ENCODE assay signal across 16 cellular contexts in the genomic region with DNA sequence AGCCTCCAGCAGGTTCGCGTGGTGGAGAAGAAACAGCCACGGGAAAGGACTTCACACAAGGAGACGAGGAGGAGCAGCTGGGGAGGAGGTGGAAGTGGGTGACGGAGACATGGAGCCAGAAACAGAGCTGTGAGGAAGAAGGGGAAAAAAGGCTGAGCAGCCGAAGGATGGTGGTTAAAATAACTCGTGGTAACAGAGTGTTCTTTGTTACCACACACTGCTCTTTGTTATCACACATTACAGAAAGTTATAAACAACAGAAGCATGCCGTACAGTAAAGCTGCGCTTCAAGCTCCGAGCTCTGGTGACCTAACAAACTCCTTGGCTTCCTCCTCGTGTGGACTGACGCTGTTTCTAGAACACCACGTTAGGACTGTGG.
DNase-seq lines count a peak whose midpoint lies in the region; FAIRE-seq and TF ChIP-seq lines count a peak whose summit lies in the region.
"Had no signal": no experiment of that assay in that cellular context is flagged by ENCODE, and none has a peak within 500 bp of the region (broad histone marks: within the 10 kb centered on the region; RNA-seq: fewer than 3 reads in every experiment).

No MANE protein-coding gene starts in this region.

- H3K56ac ChIP-seq in mesendoderm (ENCODE audit: low read length), result no peak overlapping the region

- no peak overlapping the region for H2BK5ac ChIP-seq in mesendoderm (ENCODE audit: low read length)

- no peak overlapping the region for H2AFZ ChIP-seq in neural progenitor cell (replicated peaks)

- H3K4me1 ChIP-seq in left ventricle myocardium inferior, result peaks cover 35% of the 10 kb centered on the region
- peaks cover 20% of the 10 kb centered on the region for H3K4me1 ChIP-seq in neural progenitor cell
- H3K4me1 ChIP-seq in mesendoderm (ENCODE audit: control insufficient read depth, low read depth, low read length), result no peaks in the 10 kb centered on the region

- H3K79me2 ChIP-seq in neural progenitor cell (ENCODE audit: low read depth), result no peaks in the 10 kb centered on the region
- no peaks in the 10 kb centered on the region for H3K79me2 ChIP-seq in mesendoderm (ENCODE audit: control insufficient read depth, insufficient read depth, low read length)

- no peak overlapping the region for H2AK5ac ChIP-seq in mesendoderm (ENCODE audit: low read length)

- H3K18ac ChIP-seq in mesendoderm (ENCODE audit: low read length), result no peak overlapping the region

- H3K4me2 ChIP-seq in neural progenitor cell, result no peak overlapping the region
- no peak overlapping the region for H3K4me2 ChIP-seq in mesendoderm (ENCODE audit: low read length)

- H3K4me3 ChIP-seq in AG04450 (ENCODE audit: low read depth, low read length) (peak overlapping the region; percentile 41), astrocyte of the spinal cord (ENCODE audit: low read depth, low read length) (no peak overlapping the region), left ventricle myocardium inferior (peak overlapping the region; percentile 18), neural progenitor cell (no peak overlapping the region), mesendoderm (ENCODE audit: low read length) (no peak overlapping the region)
- H3K4me3 ChIP-seq: skin epidermis had no signal

- no peak overlapping the region for H4K8ac ChIP-seq in mesendoderm (ENCODE audit: low read depth, low read length)

- peaks cover 12% of the 10 kb centered on the region for H3F3A ChIP-seq in neural progenitor cell (ENCODE audit: low read depth)

- no peak overlapping the region for H3K4ac ChIP-seq in mesendoderm (ENCODE audit: low read depth, low read length)

- no peak overlapping the region for H3K4me3 Mint-ChIP-seq in neural progenitor cell
- H3K4me3 Mint-ChIP-seq: activated naive CD8-positive, alpha-beta T cell treated with anti-CD3 and anti-CD28 coated beads, Interleukin-2, amount 10 ng/mL, durations not matched to agents 7 days and 5 days had no signal

- no CpG with 5 or more reads among the region's 13 CpGs for WGBS in mesendoderm (ENCODE audit: extremely low coverage, insufficient coverage, low lambda C conversion rate)

- no peak overlapping the region for H2BK120ac ChIP-seq in mesendoderm (ENCODE audit: low read depth, low read length)

- H3K9me3 ChIP-seq in AG04450 (ENCODE audit: control insufficient read depth, insufficient read depth, low read length) (no peaks in the 10 kb centered on the region), left ventricle myocardium inferior (replicated peaks) (no peaks in the 10 kb centered on the region), neural progenitor cell (ENCODE audit: low read depth) (no peaks in the 10 kb centered on the region)

- no peak overlapping the region for H3K23ac ChIP-seq in mesendoderm (ENCODE audit: low read length)

- intact Hi-C loops in left ventricle myocardium inferior (cut with micrococcal nuclease), result no loop called here

- H2BK15ac ChIP-seq in mesendoderm (replicated peaks; ENCODE audit: low read depth), result no peak overlapping the region

- H3K27me3 ChIP-seq in AG04450 (ENCODE audit: control insufficient read depth, insufficient read depth, low read length), result no peaks in the 10 kb centered on the region
- H3K27me3 ChIP-seq in left ventricle myocardium inferior (ENCODE audit: low read depth), result no peaks in the 10 kb centered on the region
- no peaks in the 10 kb centered on the region for H3K27me3 ChIP-seq in neural progenitor cell
- H3K27me3 ChIP-seq in mesendoderm (ENCODE audit: insufficient read depth, low read length, poor library complexity), result no peaks in the 10 kb centered on the region

- peak overlapping the region; percentile 85 for H3K27ac Mint-ChIP-seq in neural progenitor cell
- H3K27ac Mint-ChIP-seq: activated naive CD8-positive, alpha-beta T cell treated with anti-CD3 and anti-CD28 coated beads, Interleukin-2, amount 10 ng/mL, durations not matched to agents 7 days and 5 days had no signal

- POLR2A ChIA-PET in AG04450 (lab: Yijun Ruan, JAX), result interaction anchor here (0.6 to 1.0 kb wide), 4 partner anchors 150 to 215 kb away, joined by 3 to 16 read pairs (median 4); a partner anchor contains a TSS

- FAIRE-seq in RCC 7860 (lab: Jason Lieb, UNC), result no peak

- H3K27ac ChIP-seq in AG04450 (ENCODE audit: low read depth, low read length), result peak overlapping the region; percentile 97
- peak overlapping the region; percentile 71 for H3K27ac ChIP-seq in left ventricle myocardium inferior (replicated peaks)
- no peak overlapping the region for H3K27ac ChIP-seq in neural progenitor cell
- H3K27ac ChIP-seq in mesendoderm (ENCODE audit: low read depth, low read length), result no peak overlapping the region

- H3K36me3 ChIP-seq in left ventricle myocardium inferior (no peaks in the 10 kb centered on the region), neural progenitor cell (no peaks in the 10 kb centered on the region), mesendoderm (ENCODE audit: control insufficient read depth, insufficient read depth, low read length) (no peaks in the 10 kb centered on the region)

- in situ Hi-C loops in astrocyte of the spinal cord (cut with HindIII; ENCODE audit: low sequenced_read_pairs), result no loop called here

- H3K27me3 Mint-ChIP-seq in neural progenitor cell (ENCODE audit: insufficient read depth, low read depth), result no peaks in the 10 kb centered on the region

- TF ChIP-seq CTCF in AG04450 (IDR thresholded peaks at IDR 0.05; ENCODE audit: low read depth, low read length) (no peak), astrocyte of the spinal cord (IDR thresholded peaks at IDR 0.05; ENCODE audit: low read depth, low read length) (no peak), left ventricle myocardium inferior (IDR thresholded peaks at IDR 0.05; ENCODE audit: borderline replicate concordance) (no peak), neural progenitor cell (IDR thresholded peaks at IDR 0.05) (no peak)

- H3K36me3 Mint-ChIP-seq in neural progenitor cell, result peaks cover 21% of the 10 kb centered on the region
- H3K36me3 Mint-ChIP-seq: activated naive CD8-positive, alpha-beta T cell treated with anti-CD3 and anti-CD28 coated beads, Interleukin-2, amount 10 ng/mL, durations not matched to agents 7 days and 5 days had no signal

- no peak overlapping the region for H4K5ac ChIP-seq in mesendoderm (ENCODE audit: low read length)

- peaks cover 42% of the 10 kb centered on the region for H3K4me1 Mint-ChIP-seq in neural progenitor cell
- H3K4me1 Mint-ChIP-seq: activated naive CD8-positive, alpha-beta T cell treated with anti-CD3 and anti-CD28 coated beads, Interleukin-2, amount 10 ng/mL, durations not matched to agents 7 days and 5 days had no signal

- no peaks in the 10 kb centered on the region for H4K20me1 ChIP-seq in neural progenitor cell (ENCODE audit: low read depth)

- H3K9me3 Mint-ChIP-seq in neural progenitor cell, result peaks cover 6% of the 10 kb centered on the region

- DNase-seq in AG04450 (ENCODE audit: low read depth, low spot score) (peak; percentile 63), astrocyte of the spinal cord (ENCODE audit: low read depth, low spot score) (peak; percentile 55), left ventricle myocardium inferior (peak; percentile 25), neural progenitor cell (ENCODE audit: low spot score) (no peak), RCC 7860 (ENCODE audit: low spot score) (no peak), mesendoderm (no peak)
- DNase-seq in activated CD4-positive, alpha-beta T cell treated with anti-CD3 and anti-CD28 coated beads, Interleukin-2, amount 50 U/mL, for 48 hours, result no peak
- no peak for DNase-seq in activated effector memory CD4-positive, alpha-beta T cell treated with anti-CD3 and anti-CD28 coated beads, Interleukin-2, amount 50 U/mL, for 16 hours
- DNase-seq: activated CD8-positive, alpha-beta memory T cell treated with anti-CD3 and anti-CD28 coated beads, Interleukin-2, amount 50 U/mL, for 48 hours; activated naive CD8-positive, alpha-beta T cell treated with anti-CD3 and anti-CD28 coated beads, Interleukin-2, amount 10 ng/mL, durations not matched to agents 7 days and 5 days; DMS53; effector CD4-positive, alpha-beta T cell; GOT3; NCI-H1417 treated with DMSO at 0.1 percent for 48 hours; NCI-H82 had no signal

- CTCF ChIA-PET in AG04450 (lab: Charles Lee), result interaction anchor here (1.0 to 1.3 kb wide), 3 partner anchors 16 to 351 kb away, joined by 3 to 4 read pairs (median 3); no protein-coding TSS in a partner anchor

- H3K9ac ChIP-seq in neural progenitor cell, result no peak overlapping the region
- no peak overlapping the region for H3K9ac ChIP-seq in mesendoderm (ENCODE audit: low read length)

- H3K79me1 ChIP-seq in mesendoderm (ENCODE audit: low read length), result no peaks in the 10 kb centered on the region

Comparison
In these comparisons a context has a peak if more than half of its experiments do, and no peak if none do; other contexts are left out.
1. DNase-seq: peak in AG04450 (single experiment), astrocyte of the spinal cord (single experiment) and left ventricle myocardium inferior (single experiment); none in neural progenitor cell (single experiment), activated CD4-positive, alpha-beta T cell treated with anti-CD3 and anti-CD28 coated beads, Interleukin-2, amount 50 U/mL, for 48 hours (0 of 2), activated effector memory CD4-positive, alpha-beta T cell treated with anti-CD3 and anti-CD28 coated beads, Interleukin-2, amount 50 U/mL, for 16 hours (single experiment), RCC 7860 (single experiment) and mesendoderm (single experiment).
2. H3K27ac ChIP-seq: peak in AG04450 (single experiment) and left ventricle myocardium inferior (single experiment); none in neural progenitor cell (single experiment) and mesendoderm (single experiment).
3. H3K4me3 ChIP-seq: peak in AG04450 (single experiment) and left ventricle myocardium inferior (single experiment); none in astrocyte of the spinal cord (single experiment), neural progenitor cell (single experiment) and mesendoderm (single experiment).